Comparison of ENCODE assay signal across 1 cellular context in genomic region chr18:46211816-46212215, GRCh38.
TF ChIP-seq lines count a peak whose summit lies in the region.

No MANE protein-coding gene starts in this region.

TF ChIP-seq in GM23338, 12 proteins besides CTCF, POLR2A, EP300 and RAD21 (continued from another document):
- TF ChIP-seq, protein P1, sequence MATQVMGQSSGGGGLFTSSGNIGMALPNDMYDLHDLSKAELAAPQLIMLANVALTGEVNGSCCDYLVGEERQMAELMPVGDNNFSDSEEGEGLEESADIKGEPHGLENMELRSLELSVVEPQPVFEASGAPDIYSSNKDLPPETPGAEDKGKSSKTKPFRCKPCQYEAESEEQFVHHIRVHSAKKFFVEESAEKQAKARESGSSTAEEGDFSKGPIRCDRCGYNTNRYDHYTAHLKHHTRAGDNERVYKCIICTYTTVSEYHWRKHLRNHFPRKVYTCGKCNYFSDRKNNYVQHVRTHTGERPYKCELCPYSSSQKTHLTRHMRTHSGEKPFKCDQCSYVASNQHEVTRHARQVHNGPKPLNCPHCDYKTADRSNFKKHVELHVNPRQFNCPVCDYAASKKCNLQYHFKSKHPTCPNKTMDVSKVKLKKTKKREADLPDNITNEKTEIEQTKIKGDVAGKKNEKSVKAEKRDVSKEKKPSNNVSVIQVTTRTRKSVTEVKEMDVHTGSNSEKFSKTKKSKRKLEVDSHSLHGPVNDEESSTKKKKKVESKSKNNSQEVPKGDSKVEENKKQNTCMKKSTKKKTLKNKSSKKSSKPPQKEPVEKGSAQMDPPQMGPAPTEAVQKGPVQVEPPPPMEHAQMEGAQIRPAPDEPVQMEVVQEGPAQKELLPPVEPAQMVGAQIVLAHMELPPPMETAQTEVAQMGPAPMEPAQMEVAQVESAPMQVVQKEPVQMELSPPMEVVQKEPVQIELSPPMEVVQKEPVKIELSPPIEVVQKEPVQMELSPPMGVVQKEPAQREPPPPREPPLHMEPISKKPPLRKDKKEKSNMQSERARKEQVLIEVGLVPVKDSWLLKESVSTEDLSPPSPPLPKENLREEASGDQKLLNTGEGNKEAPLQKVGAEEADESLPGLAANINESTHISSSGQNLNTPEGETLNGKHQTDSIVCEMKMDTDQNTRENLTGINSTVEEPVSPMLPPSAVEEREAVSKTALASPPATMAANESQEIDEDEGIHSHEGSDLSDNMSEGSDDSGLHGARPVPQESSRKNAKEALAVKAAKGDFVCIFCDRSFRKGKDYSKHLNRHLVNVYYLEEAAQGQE (IDR thresholded peaks at IDR 0.05; ENCODE audit: unreplicated experiment) = no peak
- TF ChIP-seq JUNB (IDR thresholded peaks at IDR 0.05; ENCODE audit: unreplicated experiment) = no peak
- TF ChIP-seq, protein P2, sequence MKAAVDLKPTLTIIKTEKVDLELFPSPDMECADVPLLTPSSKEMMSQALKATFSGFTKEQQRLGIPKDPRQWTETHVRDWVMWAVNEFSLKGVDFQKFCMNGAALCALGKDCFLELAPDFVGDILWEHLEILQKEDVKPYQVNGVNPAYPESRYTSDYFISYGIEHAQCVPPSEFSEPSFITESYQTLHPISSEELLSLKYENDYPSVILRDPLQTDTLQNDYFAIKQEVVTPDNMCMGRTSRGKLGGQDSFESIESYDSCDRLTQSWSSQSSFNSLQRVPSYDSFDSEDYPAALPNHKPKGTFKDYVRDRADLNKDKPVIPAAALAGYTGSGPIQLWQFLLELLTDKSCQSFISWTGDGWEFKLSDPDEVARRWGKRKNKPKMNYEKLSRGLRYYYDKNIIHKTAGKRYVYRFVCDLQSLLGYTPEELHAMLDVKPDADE (IDR thresholded peaks at IDR 0.05) = no peak
- no peak for TF ChIP-seq ZNF114 (CRISPR knock-in tag; IDR thresholded peaks at IDR 0.05)
- TF ChIP-seq, protein P3, sequence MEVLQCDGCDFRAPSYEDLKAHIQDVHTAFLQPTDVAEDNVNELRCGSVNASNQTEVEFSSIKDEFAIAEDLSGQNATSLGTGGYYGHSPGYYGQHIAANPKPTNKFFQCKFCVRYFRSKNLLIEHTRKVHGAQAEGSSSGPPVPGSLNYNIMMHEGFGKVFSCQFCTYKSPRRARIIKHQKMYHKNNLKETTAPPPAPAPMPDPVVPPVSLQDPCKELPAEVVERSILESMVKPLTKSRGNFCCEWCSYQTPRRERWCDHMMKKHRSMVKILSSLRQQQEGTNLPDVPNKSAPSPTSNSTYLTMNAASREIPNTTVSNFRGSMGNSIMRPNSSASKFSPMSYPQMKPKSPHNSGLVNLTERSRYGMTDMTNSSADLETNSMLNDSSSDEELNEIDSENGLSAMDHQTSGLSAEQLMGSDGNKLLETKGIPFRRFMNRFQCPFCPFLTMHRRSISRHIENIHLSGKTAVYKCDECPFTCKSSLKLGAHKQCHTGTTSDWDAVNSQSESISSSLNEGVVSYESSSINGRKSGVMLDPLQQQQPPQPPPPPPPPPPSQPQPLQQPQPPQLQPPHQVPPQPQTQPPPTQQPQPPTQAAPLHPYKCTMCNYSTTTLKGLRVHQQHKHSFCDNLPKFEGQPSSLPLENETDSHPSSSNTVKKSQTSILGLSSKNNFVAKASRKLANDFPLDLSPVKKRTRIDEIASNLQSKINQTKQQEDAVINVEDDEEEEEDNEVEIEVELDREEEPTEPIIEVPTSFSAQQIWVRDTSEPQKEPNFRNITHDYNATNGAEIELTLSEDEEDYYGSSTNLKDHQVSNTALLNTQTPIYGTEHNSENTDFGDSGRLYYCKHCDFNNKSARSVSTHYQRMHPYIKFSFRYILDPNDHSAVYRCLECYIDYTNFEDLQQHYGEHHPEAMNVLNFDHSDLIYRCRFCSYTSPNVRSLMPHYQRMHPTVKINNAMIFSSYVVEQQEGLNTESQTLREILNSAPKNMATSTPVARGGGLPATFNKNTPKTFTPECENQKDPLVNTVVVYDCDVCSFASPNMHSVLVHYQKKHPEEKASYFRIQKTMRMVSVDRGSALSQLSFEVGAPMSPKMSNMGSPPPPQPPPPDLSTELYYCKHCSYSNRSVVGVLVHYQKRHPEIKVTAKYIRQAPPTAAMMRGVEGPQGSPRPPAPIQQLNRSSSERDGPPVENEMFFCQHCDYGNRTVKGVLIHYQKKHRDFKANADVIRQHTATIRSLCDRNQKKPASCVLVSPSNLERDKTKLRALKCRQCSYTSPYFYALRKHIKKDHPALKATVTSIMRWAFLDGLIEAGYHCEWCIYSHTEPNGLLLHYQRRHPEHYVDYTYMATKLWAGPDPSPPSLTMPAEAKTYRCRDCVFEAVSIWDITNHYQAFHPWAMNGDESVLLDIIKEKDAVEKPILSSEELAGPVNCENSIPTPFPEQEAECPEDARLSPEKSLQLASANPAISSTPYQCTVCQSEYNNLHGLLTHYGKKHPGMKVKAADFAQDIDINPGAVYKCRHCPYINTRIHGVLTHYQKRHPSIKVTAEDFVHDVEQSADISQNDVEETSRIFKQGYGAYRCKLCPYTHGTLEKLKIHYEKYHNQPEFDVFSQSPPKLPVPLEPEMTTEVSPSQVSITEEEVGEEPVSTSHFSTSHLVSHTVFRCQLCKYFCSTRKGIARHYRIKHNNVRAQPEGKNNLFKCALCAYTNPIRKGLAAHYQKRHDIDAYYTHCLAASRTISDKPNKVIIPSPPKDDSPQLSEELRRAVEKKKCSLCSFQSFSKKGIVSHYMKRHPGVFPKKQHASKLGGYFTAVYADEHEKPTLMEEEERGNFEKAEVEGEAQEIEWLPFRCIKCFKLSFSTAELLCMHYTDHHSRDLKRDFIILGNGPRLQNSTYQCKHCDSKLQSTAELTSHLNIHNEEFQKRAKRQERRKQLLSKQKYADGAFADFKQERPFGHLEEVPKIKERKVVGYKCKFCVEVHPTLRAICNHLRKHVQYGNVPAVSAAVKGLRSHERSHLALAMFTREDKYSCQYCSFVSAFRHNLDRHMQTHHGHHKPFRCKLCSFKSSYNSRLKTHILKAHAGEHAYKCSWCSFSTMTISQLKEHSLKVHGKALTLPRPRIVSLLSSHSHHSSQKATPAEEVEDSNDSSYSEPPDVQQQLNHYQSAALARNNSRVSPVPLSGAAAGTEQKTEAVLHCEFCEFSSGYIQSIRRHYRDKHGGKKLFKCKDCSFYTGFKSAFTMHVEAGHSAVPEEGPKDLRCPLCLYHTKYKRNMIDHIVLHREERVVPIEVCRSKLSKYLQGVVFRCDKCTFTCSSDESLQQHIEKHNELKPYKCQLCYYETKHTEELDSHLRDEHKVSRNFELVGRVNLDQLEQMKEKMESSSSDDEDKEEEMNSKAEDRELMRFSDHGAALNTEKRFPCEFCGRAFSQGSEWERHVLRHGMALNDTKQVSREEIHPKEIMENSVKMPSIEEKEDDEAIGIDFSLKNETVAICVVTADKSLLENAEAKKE (CRISPR knock-in tag; IDR thresholded peaks at IDR 0.05) = no peak
- no peak for TF ChIP-seq POLR2AphosphoS5 (IDR thresholded peaks at IDR 0.05; ENCODE audit: low read depth)
- no peak for TF ChIP-seq CREB1 (CRISPR knock-in tag; IDR thresholded peaks at IDR 0.05; ENCODE audit: low read depth)
- no peak for TF ChIP-seq ZNF331 (CRISPR knock-in tag; IDR thresholded peaks at IDR 0.05; ENCODE audit: low read depth)
